1 cellular context compared by ENCODE assay signal in genomic region chr19:38304866-38305429, GRCh38.
TF ChIP-seq lines count a peak whose summit lies in the region.

No MANE protein-coding gene starts in this region.

TF ChIP-seq in HepG2, 621 proteins besides CTCF, POLR2A, EP300 and RAD21 (continued from another document and continues in another):
- no peak for TF ChIP-seq SNAPC4 (CRISPR knock-in tag; IDR thresholded peaks at IDR 0.05)
- no peak for TF ChIP-seq HOXA5 (CRISPR knock-in tag; IDR thresholded peaks at IDR 0.05)
- TF ChIP-seq SKIL (CRISPR knock-in tag; IDR thresholded peaks at IDR 0.05; ENCODE audit: borderline replicate concordance), result no peak
- no peak for TF ChIP-seq ZNF547 (CRISPR knock-in tag; IDR thresholded peaks at IDR 0.05)
- TF ChIP-seq ZNF83 (CRISPR knock-in tag; IDR thresholded peaks at IDR 0.05; ENCODE audit: borderline replicate concordance), result no peak
- no peak for TF ChIP-seq ZNF609 (CRISPR knock-in tag; IDR thresholded peaks at IDR 0.05; ENCODE audit: borderline replicate concordance)
- no peak for TF ChIP-seq MAFF (IDR thresholded peaks at IDR 0.05; ENCODE audit: low read depth, low read length)
- TF ChIP-seq ZFP90 (CRISPR knock-in tag; IDR thresholded peaks at IDR 0.05; ENCODE audit: borderline replicate concordance), result no peak
- TF ChIP-seq ZNF644 (CRISPR knock-in tag; IDR thresholded peaks at IDR 0.05; ENCODE audit: low read depth), result no peak
- no peak for TF ChIP-seq SP1 (IDR thresholded peaks at IDR 0.05)
- 0 out of 2 replicates have a peak, but pooled peaks have one; percentile 11 for TF ChIP-seq SP1 (CRISPR knock-in tag; IDR thresholded peaks at IDR 0.05)
- no peak for TF ChIP-seq BCL3 (CRISPR knock-in tag; IDR thresholded peaks at IDR 0.05)
- TF ChIP-seq ATF6 (CRISPR knock-in tag; conservative IDR thresholded peaks at IDR 0.05), result no peak
- no peak for TF ChIP-seq ZFX (CRISPR knock-in tag; IDR thresholded peaks at IDR 0.05; ENCODE audit: low read depth)
- no peak for TF ChIP-seq ZNF800 (CRISPR knock-in tag; IDR thresholded peaks at IDR 0.05)
- no peak for TF ChIP-seq DRAP1 (CRISPR knock-in tag; IDR thresholded peaks at IDR 0.05)
- peak; percentile 30; the same call in 1 of the 2 replicates for TF ChIP-seq KDM2A (CRISPR knock-in tag; IDR thresholded peaks at IDR 0.05; ENCODE audit: borderline replicate concordance, low read depth)
- TF ChIP-seq ZNF143 (CRISPR knock-in tag; IDR thresholded peaks at IDR 0.05), result no peak
- no peak for TF ChIP-seq FOXO4 (CRISPR knock-in tag; conservative IDR thresholded peaks at IDR 0.05)
- no peak for TF ChIP-seq ZNF362 (CRISPR knock-in tag; IDR thresholded peaks at IDR 0.05; ENCODE audit: borderline replicate concordance)
- no peak for TF ChIP-seq MNT (IDR thresholded peaks at IDR 0.05)
- no peak for TF ChIP-seq POLR2AphosphoS5 (IDR thresholded peaks at IDR 0.05; ENCODE audit: low read depth, low read length)
- TF ChIP-seq DR1 (CRISPR knock-in tag; IDR thresholded peaks at IDR 0.05), result no peak
- no peak for TF ChIP-seq IRF1 (CRISPR knock-in tag; IDR thresholded peaks at IDR 0.05; ENCODE audit: low read depth)
- TF ChIP-seq ZBTB25 (CRISPR knock-in tag; IDR thresholded peaks at IDR 0.05), result no peak
